Comparison of ENCODE assay signal across 22 cellular contexts in the genomic region with DNA sequence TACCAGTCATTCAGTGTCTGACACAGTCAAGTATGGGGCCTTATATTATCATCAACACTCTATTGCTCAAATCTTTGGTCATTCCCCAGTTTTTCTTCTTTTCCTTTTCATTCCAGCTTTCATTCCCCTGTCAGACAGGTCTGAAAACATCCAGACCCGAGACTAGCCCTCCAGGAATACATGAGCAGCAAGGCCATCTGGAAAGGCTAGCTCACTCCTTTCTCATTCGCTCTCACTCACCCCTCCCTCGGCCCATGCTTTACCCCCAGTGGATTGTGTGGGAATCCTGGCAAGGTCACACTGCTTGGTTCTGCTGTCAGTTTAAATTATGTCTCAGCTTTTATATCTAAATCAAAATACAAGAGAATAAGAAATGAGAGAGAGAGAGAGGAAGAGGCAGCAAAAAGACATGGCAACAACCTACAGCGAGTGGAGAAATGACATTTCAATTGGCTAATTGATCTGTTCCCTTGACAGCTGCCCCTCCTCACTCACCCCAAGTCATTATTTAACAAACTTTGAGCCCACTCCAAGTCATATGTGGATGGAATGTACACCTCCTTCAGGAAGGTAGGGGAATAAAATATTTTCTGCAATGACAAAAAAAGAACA.
DNase-seq lines count a peak whose midpoint lies in the region; ATAC-seq and TF ChIP-seq lines count a peak whose summit lies in the region.
"Had no signal": no experiment of that assay in that cellular context is flagged by ENCODE, and none has a peak within 500 bp of the region (broad histone marks: within the 10 kb centered on the region; RNA-seq: fewer than 3 reads in every experiment).

No MANE protein-coding gene starts in this region.

- CTCF ChIA-PET in naive thymus-derived CD4-positive, alpha-beta T cell (lab: Charles Lee) = no interaction called here

- H3K4me3 ChIP-seq in left ventricle myocardium inferior (no peak overlapping the region), fibroblast of villous mesenchyme (ENCODE audit: low read depth, low read length) (no peak overlapping the region), neural progenitor cell (no peak overlapping the region), esophagus muscularis mucosa (no peak overlapping the region)
- H3K4me3 ChIP-seq in naive thymus-derived CD4-positive, alpha-beta T cell (ENCODE audit: low read length) = no peak overlapping the region
- H3K4me3 ChIP-seq: heart left ventricle, MG63, prostate gland, SK-N-MC had no signal

- H3K27ac Mint-ChIP-seq in neural progenitor cell = peak overlapping the region; percentile 14
- no peak overlapping the region for H3K27ac Mint-ChIP-seq in naive thymus-derived CD4-positive, alpha-beta T cell
- H3K27ac Mint-ChIP-seq: activated naive CD8-positive, alpha-beta T cell; memory B cell; stimulated activated naive B cell treated with anti-CD40 and anti-IgM and Interleukin-4, amounts not matched to agents 10 μg/mL and 1 μg/mL and 100 μg/mL, for 72 hours had no signal

- TF ChIP-seq CTCF in left ventricle myocardium inferior (IDR thresholded peaks at IDR 0.05; ENCODE audit: borderline replicate concordance) = no peak
- TF ChIP-seq CTCF in fibroblast of villous mesenchyme (IDR thresholded peaks at IDR 0.05; ENCODE audit: insufficient read depth, low read depth, low read length) = no peak
- TF ChIP-seq CTCF in neural progenitor cell (IDR thresholded peaks at IDR 0.05) = no peak
- TF ChIP-seq CTCF in esophagus muscularis mucosa (IDR thresholded peaks at IDR 0.05) = no peak

- H4K20me1 ChIP-seq in neural progenitor cell (ENCODE audit: low read depth) = no peaks in the 10 kb centered on the region

- intact Hi-C loops in left ventricle myocardium superior (cut with micrococcal nuclease) = no loop called here
- intact Hi-C loops in left ventricle myocardium inferior (cut with micrococcal nuclease) = no loop called here
- intact Hi-C loops in esophagus muscularis mucosa (cut with DNase I) = no loop called here
- intact Hi-C loops in naive thymus-derived CD4-positive, alpha-beta T cell (cut with micrococcal nuclease) = loop anchor here in 1 of 2 donors (10.0 kb wide), 1 partner anchor 133 kb away; no protein-coding TSS in a partner anchor

- ATAC-seq in left ventricle myocardium superior = peak; percentile 58
- ATAC-seq in naive thymus-derived CD4-positive, alpha-beta T cell = no peak
- ATAC-seq: stimulated activated naive B cell treated with anti-CD40 and anti-IgM and Interleukin-4, amounts not matched to agents 10 μg/mL and 1 μg/mL and 100 μg/mL, for 72 hours had no signal

- H3K27me3 Mint-ChIP-seq in neural progenitor cell (ENCODE audit: insufficient read depth, low read depth) = no peaks in the 10 kb centered on the region
- H3K27me3 Mint-ChIP-seq in naive thymus-derived CD4-positive, alpha-beta T cell = no peaks in the 10 kb centered on the region
- H3K27me3 Mint-ChIP-seq: activated naive CD8-positive, alpha-beta T cell; central memory CD8-positive, alpha-beta T cell; memory B cell had no signal

- POLR2A ChIA-PET in naive thymus-derived CD4-positive, alpha-beta T cell (lab: Charles Lee) = no interaction called here

- H3K4me1 Mint-ChIP-seq in neural progenitor cell = peaks cover 23% of the 10 kb centered on the region
- no peaks in the 10 kb centered on the region for H3K4me1 Mint-ChIP-seq in naive thymus-derived CD4-positive, alpha-beta T cell
- H3K4me1 Mint-ChIP-seq: central memory CD8-positive, alpha-beta T cell; memory B cell; stimulated activated naive B cell treated with anti-CD40 and anti-IgM and Interleukin-4, amounts not matched to agents 10 μg/mL and 1 μg/mL and 100 μg/mL, for 72 hours had no signal

- H3K36me3 ChIP-seq in left ventricle myocardium inferior = no peaks in the 10 kb centered on the region
- H3K36me3 ChIP-seq in neural progenitor cell = no peaks in the 10 kb centered on the region
- no peaks in the 10 kb centered on the region for H3K36me3 ChIP-seq in esophagus muscularis mucosa
- H3K36me3 ChIP-seq in naive thymus-derived CD4-positive, alpha-beta T cell (ENCODE audit: control insufficient read depth in 2 of 3, insufficient read depth in 3 of 3, low read length in 3 of 3) = no peaks in the 10 kb centered on the region
- H3K36me3 ChIP-seq: heart left ventricle, MG63, prostate gland had no signal

- no peaks in the 10 kb centered on the region for H3K9me3 Mint-ChIP-seq in neural progenitor cell
- H3K9me3 Mint-ChIP-seq in naive thymus-derived CD4-positive, alpha-beta T cell = peaks cover 0 to 12% (median 3%) of the 10 kb centered on the region in 11 donors

- WGBS in esophagus muscularis mucosa = 40% methylated on average over 4 of the region's 4 CpGs

- H3K79me2 ChIP-seq in neural progenitor cell (ENCODE audit: low read depth) = no peaks in the 10 kb centered on the region

- H3K9me3 ChIP-seq in left ventricle myocardium inferior (replicated peaks) (no peaks in the 10 kb centered on the region), neural progenitor cell (ENCODE audit: low read depth) (no peaks in the 10 kb centered on the region), esophagus muscularis mucosa (no peaks in the 10 kb centered on the region)
- no peaks in the 10 kb centered on the region for H3K9me3 ChIP-seq in naive thymus-derived CD4-positive, alpha-beta T cell (ENCODE audit: control insufficient read depth in 2 of 3, low read length in 3 of 3)
- H3K9me3 ChIP-seq: heart left ventricle, MG63, prostate gland had no signal

- H3K4me1 ChIP-seq in left ventricle myocardium inferior = no peaks in the 10 kb centered on the region
- peaks cover 19% of the 10 kb centered on the region for H3K4me1 ChIP-seq in neural progenitor cell
- H3K4me1 ChIP-seq in esophagus muscularis mucosa = peaks cover 0 to 7% (median 2%) of the 10 kb centered on the region in 4 donors
- H3K4me1 ChIP-seq in naive thymus-derived CD4-positive, alpha-beta T cell (ENCODE audit: control insufficient read depth in 2 of 2, insufficient read depth in 2 of 2, low read length in 2 of 2) = no peaks in the 10 kb centered on the region
- H3K4me1 ChIP-seq: heart left ventricle, prostate gland had no signal

- H3K4me3 Mint-ChIP-seq in neural progenitor cell = no peak overlapping the region
- no peak overlapping the region for H3K4me3 Mint-ChIP-seq in naive thymus-derived CD4-positive, alpha-beta T cell
- H3K4me3 Mint-ChIP-seq: activated naive CD8-positive, alpha-beta T cell; central memory CD8-positive, alpha-beta T cell; memory B cell; stimulated activated naive B cell treated with anti-CD40 and anti-IgM and Interleukin-4, amounts not matched to agents 10 μg/mL and 1 μg/mL and 100 μg/mL, for 72 hours had no signal

- DNase-seq in left ventricle myocardium superior (no peak), left ventricle myocardium inferior (no peak), fibroblast of villous mesenchyme (ENCODE audit: low read depth) (peak; percentile 11), neural progenitor cell (ENCODE audit: low spot score) (no peak), esophagus muscularis mucosa (ENCODE audit: extremely low spot score) (no peak), NCI-H446 (lab: John Stamatoyannopoulos, UW) (no peak)
- no peak for DNase-seq in naive thymus-derived CD4-positive, alpha-beta T cell
- DNase-seq: activated effector memory CD4-positive, alpha-beta T cell treated with Interleukin-2 at 50 U/mL for 16 hours; HCEC 1CT; MG63; NCI-H2081; NCI-H226; RPMI8226; stimulated activated CD4-positive, alpha-beta T cell treated with anti-CD3 and anti-CD28 coated beads, Interleukin-15, amount 100 ng/mL, for 24 hours; stimulated activated naive B cell treated with anti-CD40 and anti-IgM and Interleukin-4, amounts not matched to agents 10 μg/mL and 1 μg/mL and 100 μg/mL, for 72 hours; T-helper 2 cell had no signal

- no peaks in the 10 kb centered on the region for H3K36me3 Mint-ChIP-seq in neural progenitor cell
- H3K36me3 Mint-ChIP-seq in naive thymus-derived CD4-positive, alpha-beta T cell = no peaks in the 10 kb centered on the region
- H3K36me3 Mint-ChIP-seq: activated naive CD8-positive, alpha-beta T cell; memory B cell; stimulated activated naive B cell treated with anti-CD40 and anti-IgM and Interleukin-4, amounts not matched to agents 10 μg/mL and 1 μg/mL and 100 μg/mL, for 72 hours had no signal

- H2AFZ ChIP-seq in neural progenitor cell (replicated peaks) = no peak overlapping the region

- no peaks in the 10 kb centered on the region for H3K27me3 ChIP-seq in left ventricle myocardium inferior (ENCODE audit: low read depth)
- H3K27me3 ChIP-seq in neural progenitor cell = no peaks in the 10 kb centered on the region
- no peaks in the 10 kb centered on the region for H3K27me3 ChIP-seq in esophagus muscularis mucosa
- no peaks in the 10 kb centered on the region for H3K27me3 ChIP-seq in naive thymus-derived CD4-positive, alpha-beta T cell (ENCODE audit: control insufficient read depth in 2 of 2, insufficient read depth in 2 of 2, low read length in 2 of 2)
- H3K27me3 ChIP-seq: heart left ventricle, MG63 had no signal

- H3K4me2 ChIP-seq in neural progenitor cell = no peak overlapping the region

- no peak for TF ChIP-seq EP300 in esophagus muscularis mucosa (IDR thresholded peaks at IDR 0.05)

- no peaks in the 10 kb centered on the region for H3F3A ChIP-seq in neural progenitor cell (ENCODE audit: low read depth)

- H3K27ac ChIP-seq in left ventricle myocardium inferior (replicated peaks) (no peak overlapping the region), neural progenitor cell (no peak overlapping the region), esophagus muscularis mucosa (replicated peaks in 1 of 4) (no peak overlapping the region)
- no peak overlapping the region for H3K27ac ChIP-seq in naive thymus-derived CD4-positive, alpha-beta T cell (ENCODE audit: low read depth, low read length)
- H3K27ac ChIP-seq: heart left ventricle, prostate gland, SK-N-MC had no signal

- no peak overlapping the region for H3K9ac ChIP-seq in neural progenitor cell

- TF ChIP-seq POLR2A in esophagus muscularis mucosa (IDR thresholded peaks at IDR 0.05; ENCODE audit: low read depth) = no peak
